Comparison of ENCODE assay signal across 8 cellular contexts in genomic region chr14:39433452-39433813, GRCh38. TPM values are rescaled to one million over a fixed set of nuclear protein-coding genes. Genes with fewer than 3 reads are reported as not detected.
DNase-seq lines count a peak whose midpoint lies in the region; ATAC-seq and TF ChIP-seq lines count a peak whose summit lies in the region.

No MANE protein-coding gene starts in this region.

- DNase-seq in SK-N-SH (no peak), Kasumi-1 (lab: John Stamatoyannopoulos, UW) (no peak), NCI-H1436 (lab: John Stamatoyannopoulos, UW) (no peak), amniotic stem cell (lab: John Stamatoyannopoulos, UW) (no peak)
- no peak for DNase-seq in activated T-helper 2 cell treated with anti-CD3 and anti-CD28 coated beads, Interferon-gamma antibody, Interleukin-2, Interleukin-4, amounts not matched to agents 10 μg/mL and 5 μg/mL and 100 μg/mL, durations not matched to agents 14 hours and 24 hours and 36 hours (ENCODE audit: low spot score)
- DNase-seq in stimulated activated naive CD8-positive, alpha-beta T cell treated with anti-CD3 and anti-CD28 coated beads, Interleukin-15, amount 100 ng/mL, for 72 hours: no peak

- intact Hi-C loops in activated T-helper 2 cell treated with anti-CD3 and anti-CD28 coated beads, Interferon-gamma antibody, Interleukin-2, Interleukin-4, amounts not matched to agents 10 μg/mL and 5 μg/mL and 100 μg/mL, durations not matched to agents 14 hours and 24 hours and 36 hours (cut with micrococcal nuclease): loop anchor here (2.0 to 5.0 kb wide), 2 partner anchors 15 to 51 kb away; no protein-coding TSS in a partner anchor

- H3K4me1 ChIP-seq in SK-N-SH (ENCODE audit: control insufficient read depth in 1 of 2, insufficient read depth in 2 of 2, low read depth in 1 of 2, low read length in 1 of 2) (peaks cover 0 to 7% of the 10 kb centered on the region in 2 experiments; a peak in 2 of 4 replicates), iPS-20b (ENCODE audit: insufficient read depth, low read length) (peaks cover 5% of the 10 kb centered on the region)

- H3K27me3 Mint-ChIP-seq in activated T-helper 2 cell treated with anti-CD3 and anti-CD28 coated beads, Interferon-gamma antibody, Interleukin-2, Interleukin-4, amounts not matched to agents 10 μg/mL and 5 μg/mL and 100 μg/mL, durations not matched to agents 14 hours and 24 hours and 36 hours (ENCODE audit: low read depth): no peaks in the 10 kb centered on the region
- no peaks in the 10 kb centered on the region for H3K27me3 Mint-ChIP-seq in stimulated activated naive CD8-positive, alpha-beta T cell treated with anti-CD3 and anti-CD28 coated beads, Interleukin-15, amount 100 ng/mL, for 72 hours

- H3K36me3 Mint-ChIP-seq in activated T-helper 2 cell treated with anti-CD3 and anti-CD28 coated beads, Interferon-gamma antibody, Interleukin-2, Interleukin-4, amounts not matched to agents 10 μg/mL and 5 μg/mL and 100 μg/mL, durations not matched to agents 14 hours and 24 hours and 36 hours (ENCODE audit: low read depth): no peaks in the 10 kb centered on the region

- CTCF ChIA-PET in SK-N-SH (lab: Yijun Ruan, JAX): no interaction called here

- WGBS in SK-N-SH (ENCODE audit: low lambda C conversion rate): 7% methylated on average over 6 of the region's 8 CpGs

- TF ChIP-seq CTCF in SK-N-SH (IDR thresholded peaks at IDR 0.05): no peak

- H3K27ac Mint-ChIP-seq in activated T-helper 2 cell treated with anti-CD3 and anti-CD28 coated beads, Interferon-gamma antibody, Interleukin-2, Interleukin-4, amounts not matched to agents 10 μg/mL and 5 μg/mL and 100 μg/mL, durations not matched to agents 14 hours and 24 hours and 36 hours: peak overlapping the region; percentile 91
- H3K27ac Mint-ChIP-seq in stimulated activated naive CD8-positive, alpha-beta T cell treated with anti-CD3 and anti-CD28 coated beads, Interleukin-15, amount 100 ng/mL, for 72 hours: peak overlapping the region; percentile 62 to 81

- peaks cover 35% of the 10 kb centered on the region for H3K4me1 Mint-ChIP-seq in activated T-helper 2 cell treated with anti-CD3 and anti-CD28 coated beads, Interferon-gamma antibody, Interleukin-2, Interleukin-4, amounts not matched to agents 10 μg/mL and 5 μg/mL and 100 μg/mL, durations not matched to agents 14 hours and 24 hours and 36 hours (ENCODE audit: low read depth)
- H3K4me1 Mint-ChIP-seq in stimulated activated naive CD8-positive, alpha-beta T cell treated with anti-CD3 and anti-CD28 coated beads, Interleukin-15, amount 100 ng/mL, for 72 hours: peaks cover 30% of the 10 kb centered on the region

- H2AFZ ChIP-seq in SK-N-SH (ENCODE audit: low read depth): peak overlapping the region; percentile 94

- H3K4me3 Mint-ChIP-seq in activated T-helper 2 cell treated with anti-CD3 and anti-CD28 coated beads, Interferon-gamma antibody, Interleukin-2, Interleukin-4, amounts not matched to agents 10 μg/mL and 5 μg/mL and 100 μg/mL, durations not matched to agents 14 hours and 24 hours and 36 hours (ENCODE audit: low read depth): peak overlapping the region; percentile 86
- peak overlapping the region; percentile 86 to 100 for H3K4me3 Mint-ChIP-seq in stimulated activated naive CD8-positive, alpha-beta T cell treated with anti-CD3 and anti-CD28 coated beads, Interleukin-15, amount 100 ng/mL, for 72 hours

- TF ChIP-seq EP300 in SK-N-SH (IDR thresholded peaks at IDR 0.05; ENCODE audit: borderline replicate concordance in 1 of 2, low read depth in 1 of 2, low read length in 1 of 2): no peak

- POLR2A ChIA-PET in SK-N-SH (lab: Yijun Ruan, JAX): no interaction called here

- H3K36me3 ChIP-seq in SK-N-SH (replicated peaks in 1 of 2; ENCODE audit: control insufficient read depth in 1 of 2, insufficient read depth in 2 of 2, low read length in 1 of 2) (no peaks in the 10 kb centered on the region), iPS-20b (ENCODE audit: insufficient read depth, low read depth, low read length) (no peaks in the 10 kb centered on the region)

- H3K4me3 ChIP-seq in SK-N-SH (ENCODE audit: low read depth in 2 of 2, low read length in 1 of 2) (peak overlapping the region; percentile 54 to 69), iPS-20b (ENCODE audit: low read length) (peak overlapping the region; percentile 82)

- no peak for TF ChIP-seq RAD21 in SK-N-SH (IDR thresholded peaks at IDR 0.05; ENCODE audit: low read length)

- ATAC-seq in SK-N-SH treated with all-trans-retinoic acid at 6 μM for 48 hours: no peak
- ATAC-seq in stimulated activated naive CD8-positive, alpha-beta T cell treated with anti-CD3 and anti-CD28 coated beads, Interleukin-15, amount 100 ng/mL, for 72 hours: no peak

- H3K9me2 ChIP-seq in SK-N-SH: no peaks in the 10 kb centered on the region

- peaks cover 29% of the 10 kb centered on the region for H3K79me2 ChIP-seq in SK-N-SH (ENCODE audit: insufficient read depth)

- peak overlapping the region; percentile 62; the same call in 1 of the 2 replicates for H3K9ac ChIP-seq in SK-N-SH
- peak overlapping the region; percentile 91 for H3K9ac ChIP-seq in iPS-20b (ENCODE audit: low read depth, low read length)

- peak overlapping the region; percentile 74 for H3K4me2 ChIP-seq in SK-N-SH

- no peaks in the 10 kb centered on the region for H3K9me3 Mint-ChIP-seq in activated T-helper 2 cell treated with anti-CD3 and anti-CD28 coated beads, Interferon-gamma antibody, Interleukin-2, Interleukin-4, amounts not matched to agents 10 μg/mL and 5 μg/mL and 100 μg/mL, durations not matched to agents 14 hours and 24 hours and 36 hours
- no peaks in the 10 kb centered on the region for H3K9me3 Mint-ChIP-seq in stimulated activated naive CD8-positive, alpha-beta T cell treated with anti-CD3 and anti-CD28 coated beads, Interleukin-15, amount 100 ng/mL, for 72 hours

- H3K9me3 ChIP-seq in SK-N-SH: no peaks in the 10 kb centered on the region
- no peaks in the 10 kb centered on the region for H3K9me3 ChIP-seq in iPS-20b (ENCODE audit: insufficient read depth, low read depth, low read length)

- no peaks in the 10 kb centered on the region; the same call in 1 of the 2 replicates for H4K20me1 ChIP-seq in SK-N-SH (ENCODE audit: insufficient read depth)

- H3K27ac ChIP-seq in SK-N-SH (ENCODE audit: low read depth in 2 of 2, low read length in 1 of 2) (peak overlapping the region; percentile 67 to 82; a peak in 3 of 4 replicates), iPS-20b (ENCODE audit: low read length) (no peak overlapping the region)

- no peaks in the 10 kb centered on the region for H3K27me3 ChIP-seq in SK-N-SH (ENCODE audit: insufficient read depth)
- H3K27me3 ChIP-seq in iPS-20b (ENCODE audit: insufficient read depth, low read length): no peaks in the 10 kb centered on the region

- no peaks in the 10 kb centered on the region for H3F3A ChIP-seq in SK-N-SH (replicated peaks; ENCODE audit: insufficient read depth)

TF ChIP-seq in SK-N-SH, 30 proteins besides CTCF, POLR2A, EP300 and RAD21 (continues in another document):
- TF ChIP-seq MEF2A (IDR thresholded peaks at IDR 0.05; ENCODE audit: borderline replicate concordance, low read depth) (no peak), TEAD4 (IDR thresholded peaks at IDR 0.05; ENCODE audit: borderline replicate concordance, insufficient read depth) (no peak), CHD2 (IDR thresholded peaks at IDR 0.05; ENCODE audit: low read length, partially characterized antibody) (no peak), YY1 (IDR thresholded peaks at IDR 0.05; ENCODE audit: low read depth) (no peak), USF1 (IDR thresholded peaks at IDR 0.05; ENCODE audit: borderline replicate concordance, low read depth) (no peak), NRF1 (IDR thresholded peaks at IDR 0.05; ENCODE audit: low read depth, low read length) (no peak), EZH2phosphoT487 (IDR thresholded peaks at IDR 0.05; ENCODE audit: borderline replicate concordance, low read depth) (no peak), SMC3 (IDR thresholded peaks at IDR 0.05; ENCODE audit: low read depth, low read length) (no peak), TAF1 (IDR thresholded peaks at IDR 0.05; ENCODE audit: borderline replicate concordance, low read depth, low read length) (no peak), JUND (IDR thresholded peaks at IDR 0.05) (no peak)

TF ChIP-seq in SK-N-SH treated with all-trans-retinoic acid at 6 μM for 48 hours, 23 proteins besides CTCF, POLR2A, EP300 and RAD21 (continues in another document):
- TF ChIP-seq RARB (CRISPR knock-in tag; IDR thresholded peaks at IDR 0.05): no peak
- TF ChIP-seq ZFP3 (CRISPR knock-in tag; IDR thresholded peaks at IDR 0.05): no peak
- TF ChIP-seq ZNF70 (CRISPR knock-in tag; IDR thresholded peaks at IDR 0.05): no peak
- TF ChIP-seq TCF4 (CRISPR knock-in tag; IDR thresholded peaks at IDR 0.05; ENCODE audit: borderline replicate concordance): no peak
- TF ChIP-seq POU6F1 (CRISPR knock-in tag; IDR thresholded peaks at IDR 0.05; ENCODE audit: borderline replicate concordance, low read depth): no peak
- TF ChIP-seq ZNF565 (CRISPR knock-in tag; conservative IDR thresholded peaks at IDR 0.05; ENCODE audit: low read depth): no peak
- TF ChIP-seq PPARA (CRISPR knock-in tag; IDR thresholded peaks at IDR 0.05; ENCODE audit: borderline replicate concordance): no peak
- no peak for TF ChIP-seq ISL1 (CRISPR knock-in tag; IDR thresholded peaks at IDR 0.05)

RNA-seq across cellular contexts. Expression of gene FBXO33, which starts 1.2 kb away (rescaled TPM):
- polyA plus RNA-seq in SK-N-SH (2012; rRNA removed): 4.2 and 6.3 TPM in 2 replicates
- polyA plus RNA-seq in SK-N-SH (2012; cell fraction: cytosol; rRNA removed): 5.7 and 5.8 TPM in 2 replicates
- polyA plus RNA-seq in SK-N-SH (2012; cell fraction: nucleus; rRNA removed): 2.4 and 5.1 TPM in 2 replicates
- total RNA-seq in activated T-helper 2 cell treated with anti-CD3 and anti-CD28 coated beads, Interferon-gamma antibody, Interleukin-2, Interleukin-4, amounts not matched to agents 10 μg/mL and 5 μg/mL and 100 μg/mL, durations not matched to agents 14 hours and 24 hours and 36 hours: 15.7 and 16.2 TPM in 2 replicates
